Comparison of ENCODE assay signal across 1 cellular context in genomic region chr12:57543666-57544065, GRCh38.
TF ChIP-seq lines count a peak whose summit lies in the region.

No MANE protein-coding gene starts in this region.

TF ChIP-seq in WTC11, 78 proteins besides CTCF, POLR2A, EP300 and RAD21 (continued from another document):
- TF ChIP-seq, protein P1, sequence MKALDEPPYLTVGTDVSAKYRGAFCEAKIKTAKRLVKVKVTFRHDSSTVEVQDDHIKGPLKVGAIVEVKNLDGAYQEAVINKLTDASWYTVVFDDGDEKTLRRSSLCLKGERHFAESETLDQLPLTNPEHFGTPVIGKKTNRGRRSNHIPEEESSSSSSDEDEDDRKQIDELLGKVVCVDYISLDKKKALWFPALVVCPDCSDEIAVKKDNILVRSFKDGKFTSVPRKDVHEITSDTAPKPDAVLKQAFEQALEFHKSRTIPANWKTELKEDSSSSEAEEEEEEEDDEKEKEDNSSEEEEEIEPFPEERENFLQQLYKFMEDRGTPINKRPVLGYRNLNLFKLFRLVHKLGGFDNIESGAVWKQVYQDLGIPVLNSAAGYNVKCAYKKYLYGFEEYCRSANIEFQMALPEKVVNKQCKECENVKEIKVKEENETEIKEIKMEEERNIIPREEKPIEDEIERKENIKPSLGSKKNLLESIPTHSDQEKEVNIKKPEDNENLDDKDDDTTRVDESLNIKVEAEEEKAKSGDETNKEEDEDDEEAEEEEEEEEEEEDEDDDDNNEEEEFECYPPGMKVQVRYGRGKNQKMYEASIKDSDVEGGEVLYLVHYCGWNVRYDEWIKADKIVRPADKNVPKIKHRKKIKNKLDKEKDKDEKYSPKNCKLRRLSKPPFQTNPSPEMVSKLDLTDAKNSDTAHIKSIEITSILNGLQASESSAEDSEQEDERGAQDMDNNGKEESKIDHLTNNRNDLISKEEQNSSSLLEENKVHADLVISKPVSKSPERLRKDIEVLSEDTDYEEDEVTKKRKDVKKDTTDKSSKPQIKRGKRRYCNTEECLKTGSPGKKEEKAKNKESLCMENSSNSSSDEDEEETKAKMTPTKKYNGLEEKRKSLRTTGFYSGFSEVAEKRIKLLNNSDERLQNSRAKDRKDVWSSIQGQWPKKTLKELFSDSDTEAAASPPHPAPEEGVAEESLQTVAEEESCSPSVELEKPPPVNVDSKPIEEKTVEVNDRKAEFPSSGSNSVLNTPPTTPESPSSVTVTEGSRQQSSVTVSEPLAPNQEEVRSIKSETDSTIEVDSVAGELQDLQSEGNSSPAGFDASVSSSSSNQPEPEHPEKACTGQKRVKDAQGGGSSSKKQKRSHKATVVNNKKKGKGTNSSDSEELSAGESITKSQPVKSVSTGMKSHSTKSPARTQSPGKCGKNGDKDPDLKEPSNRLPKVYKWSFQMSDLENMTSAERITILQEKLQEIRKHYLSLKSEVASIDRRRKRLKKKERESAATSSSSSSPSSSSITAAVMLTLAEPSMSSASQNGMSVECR (CRISPR knock-in tag; IDR thresholded peaks at IDR 0.05; ENCODE audit: borderline replicate concordance): no peak
- TF ChIP-seq TP53 (CRISPR knock-in tag; IDR thresholded peaks at IDR 0.05) (no peak), ZNF671 (CRISPR knock-in tag; IDR thresholded peaks at IDR 0.05) (no peak), FOXJ3 (CRISPR knock-in tag; IDR thresholded peaks at IDR 0.05; ENCODE audit: borderline replicate concordance) (no peak), MXD4 (CRISPR knock-in tag; IDR thresholded peaks at IDR 0.05; ENCODE audit: borderline replicate concordance) (no peak), E2F4 (CRISPR knock-in tag; IDR thresholded peaks at IDR 0.05; ENCODE audit: borderline replicate concordance, low read depth) (no peak), ETV6 (CRISPR knock-in tag; IDR thresholded peaks at IDR 0.05) (no peak), JUN (CRISPR knock-in tag; IDR thresholded peaks at IDR 0.05) (no peak)
- TF ChIP-seq, protein P2, sequence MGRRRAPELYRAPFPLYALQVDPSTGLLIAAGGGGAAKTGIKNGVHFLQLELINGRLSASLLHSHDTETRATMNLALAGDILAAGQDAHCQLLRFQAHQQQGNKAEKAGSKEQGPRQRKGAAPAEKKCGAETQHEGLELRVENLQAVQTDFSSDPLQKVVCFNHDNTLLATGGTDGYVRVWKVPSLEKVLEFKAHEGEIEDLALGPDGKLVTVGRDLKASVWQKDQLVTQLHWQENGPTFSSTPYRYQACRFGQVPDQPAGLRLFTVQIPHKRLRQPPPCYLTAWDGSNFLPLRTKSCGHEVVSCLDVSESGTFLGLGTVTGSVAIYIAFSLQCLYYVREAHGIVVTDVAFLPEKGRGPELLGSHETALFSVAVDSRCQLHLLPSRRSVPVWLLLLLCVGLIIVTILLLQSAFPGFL (CRISPR knock-in tag; IDR thresholded peaks at IDR 0.05; ENCODE audit: borderline replicate concordance): no peak
TF ChIP-seq in WTC11: peak in this region for 0.
